In the genomic region with DNA sequence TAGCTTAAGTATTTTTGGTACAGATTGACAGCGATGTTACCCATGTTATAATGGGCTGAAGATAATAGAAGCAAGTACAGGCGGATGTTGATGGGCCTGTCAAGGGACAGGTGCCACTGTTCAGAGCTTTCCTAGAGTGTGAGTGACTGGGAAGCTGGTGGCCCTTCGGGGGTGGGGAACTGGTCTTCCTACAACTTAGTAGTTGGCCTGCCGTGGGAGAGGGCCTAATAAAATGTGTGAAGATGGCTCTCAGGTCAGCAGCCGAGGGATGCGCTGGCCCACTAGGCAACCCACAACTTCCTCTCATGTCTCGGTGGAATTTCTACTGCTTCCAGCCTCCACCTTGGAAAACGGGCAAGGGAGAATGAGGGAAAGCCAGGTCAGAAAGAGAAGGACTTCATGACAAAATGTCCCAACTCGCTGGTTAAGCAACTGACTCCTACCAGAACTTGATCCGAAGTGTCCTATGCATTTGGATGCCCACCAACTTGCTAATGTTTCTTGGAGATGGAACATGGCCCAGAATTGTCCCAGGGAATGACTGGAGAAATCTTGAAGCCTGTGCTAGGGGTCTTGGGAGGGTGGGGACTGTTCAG, we compare ENCODE assay signal across 1 cellular context.
TF ChIP-seq lines count a peak whose summit lies in the region.

No MANE protein-coding gene starts in this region.

TF ChIP-seq in neural cell, 6 proteins besides CTCF, POLR2A, EP300 and RAD21 (continued from another document):
- TF ChIP-seq, protein P1, sequence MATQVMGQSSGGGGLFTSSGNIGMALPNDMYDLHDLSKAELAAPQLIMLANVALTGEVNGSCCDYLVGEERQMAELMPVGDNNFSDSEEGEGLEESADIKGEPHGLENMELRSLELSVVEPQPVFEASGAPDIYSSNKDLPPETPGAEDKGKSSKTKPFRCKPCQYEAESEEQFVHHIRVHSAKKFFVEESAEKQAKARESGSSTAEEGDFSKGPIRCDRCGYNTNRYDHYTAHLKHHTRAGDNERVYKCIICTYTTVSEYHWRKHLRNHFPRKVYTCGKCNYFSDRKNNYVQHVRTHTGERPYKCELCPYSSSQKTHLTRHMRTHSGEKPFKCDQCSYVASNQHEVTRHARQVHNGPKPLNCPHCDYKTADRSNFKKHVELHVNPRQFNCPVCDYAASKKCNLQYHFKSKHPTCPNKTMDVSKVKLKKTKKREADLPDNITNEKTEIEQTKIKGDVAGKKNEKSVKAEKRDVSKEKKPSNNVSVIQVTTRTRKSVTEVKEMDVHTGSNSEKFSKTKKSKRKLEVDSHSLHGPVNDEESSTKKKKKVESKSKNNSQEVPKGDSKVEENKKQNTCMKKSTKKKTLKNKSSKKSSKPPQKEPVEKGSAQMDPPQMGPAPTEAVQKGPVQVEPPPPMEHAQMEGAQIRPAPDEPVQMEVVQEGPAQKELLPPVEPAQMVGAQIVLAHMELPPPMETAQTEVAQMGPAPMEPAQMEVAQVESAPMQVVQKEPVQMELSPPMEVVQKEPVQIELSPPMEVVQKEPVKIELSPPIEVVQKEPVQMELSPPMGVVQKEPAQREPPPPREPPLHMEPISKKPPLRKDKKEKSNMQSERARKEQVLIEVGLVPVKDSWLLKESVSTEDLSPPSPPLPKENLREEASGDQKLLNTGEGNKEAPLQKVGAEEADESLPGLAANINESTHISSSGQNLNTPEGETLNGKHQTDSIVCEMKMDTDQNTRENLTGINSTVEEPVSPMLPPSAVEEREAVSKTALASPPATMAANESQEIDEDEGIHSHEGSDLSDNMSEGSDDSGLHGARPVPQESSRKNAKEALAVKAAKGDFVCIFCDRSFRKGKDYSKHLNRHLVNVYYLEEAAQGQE (IDR thresholded peaks at IDR 0.05; ENCODE audit: borderline replicate concordance): no peak
